In genomic region chr4:2462218-2462991, GRCh38 we compare ENCODE assay signal across 8 cellular contexts. TPM values are rescaled to one million over a fixed set of nuclear protein-coding genes. Genes with fewer than 3 reads are reported as not detected.
DNase-seq lines count a peak whose midpoint lies in the region; ATAC-seq, FAIRE-seq and TF ChIP-seq lines count a peak whose summit lies in the region.

No MANE protein-coding gene starts in this region.

- DNase-seq in D721Med (ENCODE audit: insufficient read length, low spot score), result peak; percentile 73
- peak; percentile 78 for DNase-seq in HuH-7 (ENCODE audit: low spot score)
- peak; percentile 38 for DNase-seq in SKM-1 treated with dmso at 0.1 percent for 144 hours (lab: John Stamatoyannopoulos, UW; ENCODE audit: unreplicated experiment)
- DNase-seq in adipocyte (ENCODE audit: low read depth), result peak; percentile 92
- DNase-seq in heart right ventricle, result peak; percentile 54 to 75
- DNase-seq in posterior cingulate gyrus, result peak; percentile 41 to 96 (median 67)
- DNase-seq in upper lobe of left lung, result peak; percentile 65 to 94

- H3K27me3 ChIP-seq in adipocyte (replicated peaks; ENCODE audit: control insufficient read depth, insufficient read depth, low read length) (peaks cover 9% of the 10 kb centered on the region), heart right ventricle (peaks cover 0 to 15% (median 8%) of the 10 kb centered on the region in 7 donors), upper lobe of left lung (no peaks in the 10 kb centered on the region)

- TF ChIP-seq POLR2A in upper lobe of left lung (IDR thresholded peaks at IDR 0.05), result no peak

- intact Hi-C loops in heart right ventricle (cut with DNase I) (loop anchor here in 6 of 10 donors (1.0 to 10.0 kb wide), 5 partner anchors 45 to 245 kb away; partner anchors contain the start of genes CFAP99 (in 1 of the 6) and ZFYVE28 (in 1 of the 6)), posterior cingulate gyrus (cut with DNase I) (loop anchor here (2.0 to 5.0 kb wide), 2 partner anchors 45 to 242 kb away; partner anchors contain the start of genes CFAP99 and ZFYVE28)

- H3K36me3 ChIP-seq in adipocyte (ENCODE audit: control insufficient read depth, insufficient read depth, low read length, severe bottlenecking) (no peaks in the 10 kb centered on the region), heart right ventricle (no peaks in the 10 kb centered on the region), upper lobe of left lung (no peaks in the 10 kb centered on the region)

- 5 to 6% methylated on average over 65 to 99 of the region's 99 CpGs for WGBS in heart right ventricle, 2 donors
- 10 to 22% methylated on average over 28 to 55 of the region's 99 CpGs for WGBS in upper lobe of left lung, 2 donors

- H3K4me3 ChIP-seq in adipocyte (ENCODE audit: low read length) (peak overlapping the region; percentile 68), heart right ventricle (peak overlapping the region; percentile 5 to 65 (median 56)), upper lobe of left lung (peak overlapping the region; percentile 41 to 67 (median 58))

- TF ChIP-seq CTCF in D721Med (IDR thresholded peaks at IDR 0.05; ENCODE audit: insufficient read depth, missing control alignments) (peak; percentile 30), heart right ventricle (IDR thresholded peaks at IDR 0.05) (peak; percentile 34 to 80 (median 65)), upper lobe of left lung (IDR thresholded peaks at IDR 0.05) (peak; percentile 50 to 77 (median 69))

- H3K27ac ChIP-seq in heart right ventricle (peak overlapping the region in 8 of 10 donors; percentile 1 to 68 (median 34)), upper lobe of left lung (peak overlapping the region in 1 of 4 donors; percentile 56)

- peak overlapping the region; percentile 70 for H3K9ac ChIP-seq in adipocyte (ENCODE audit: low read length)

- H3K4me1 ChIP-seq in adipocyte (ENCODE audit: control insufficient read depth, insufficient read depth, low read length) (no peaks in the 10 kb centered on the region), heart right ventricle (peaks cover 3 to 17% (median 9%) of the 10 kb centered on the region in 9 donors), upper lobe of left lung (peaks cover 9 to 15% (median 11%) of the 10 kb centered on the region in 4 donors)

- ATAC-seq in GM21423 (IDR thresholded peaks at IDR 0.05; ENCODE audit: unreplicated experiment), result peak; percentile 81
- peak; percentile 89 to 97 (median 94) for ATAC-seq in heart right ventricle
- ATAC-seq in upper lobe of left lung (ENCODE audit: low FRiP score in 2 of 2), result peak; percentile 64 to 96

- no peak for FAIRE-seq in D721Med (lab: Jason Lieb, UNC)

- no peaks in the 10 kb centered on the region for H3K9me3 ChIP-seq in adipocyte (ENCODE audit: control insufficient read depth, low read length)
- H3K9me3 ChIP-seq in heart right ventricle, result no peaks in the 10 kb centered on the region
- no peaks in the 10 kb centered on the region for H3K9me3 ChIP-seq in upper lobe of left lung

- TF ChIP-seq EP300 in upper lobe of left lung (IDR thresholded peaks at IDR 0.05), result no peak

RNA-seq across cellular contexts. Expression of gene RNF4, which starts 6.5 kb away (rescaled TPM):
- 10 to 100 TPM; 27.4 to 42.1 (median 30.6) TPM for total RNA-seq in heart right ventricle
- polyA plus RNA-seq in heart right ventricle, result 10 to 100 TPM; 13.4 to 19.3 TPM
- total RNA-seq in upper lobe of left lung, result 10 to 100 TPM; 28.0 to 48.5 (median 43.3) TPM

RNA-seq across cellular contexts. Expression of gene CFAP99, which starts 43.6 kb away (rescaled TPM):
- total RNA-seq in heart right ventricle, result not detected
- not detected for polyA plus RNA-seq in heart right ventricle
- total RNA-seq in upper lobe of left lung, result 10 to 100 TPM in 3 of 6 donors, 1 to 10 TPM in 2, under 1 TPM in 1; 0.57 to 24.7 (median 9.3) TPM

RNA-seq across cellular contexts. Expression of gene ZFYVE28, which starts 44.0 kb away (rescaled TPM):
- 1 to 10 TPM; 2.3 to 9.9 (median 3.3) TPM for total RNA-seq in heart right ventricle
- 1 to 10 TPM; 3.3 to 6.3 TPM for polyA plus RNA-seq in heart right ventricle
- total RNA-seq in upper lobe of left lung, result 10 to 100 TPM; 10.8 to 51.3 (median 15.2) TPM

Comparison
In these comparisons a context has a peak if more than half of its experiments do, and no peak if none do; other contexts are left out.
1. DNase-seq: peak in every context shown above with its lines; median percentile 92 in adipocyte; 80 in upper lobe of left lung; 78 in HuH-7; 73 in D721Med; 67 in posterior cingulate gyrus; 64 in heart right ventricle; 38 in SKM-1 treated with dmso at 0.1 percent for 144 hours.